In genomic region chr14:33542338-33543290, GRCh38 we compare ENCODE assay signal across 1 cellular context.
TF ChIP-seq lines count a peak whose summit lies in the region.

No MANE protein-coding gene starts in this region.

TF ChIP-seq in GM12878, 131 proteins besides CTCF, POLR2A, EP300 and RAD21:
- no peak for TF ChIP-seq POLR2AphosphoS2 (IDR thresholded peaks at IDR 0.05; ENCODE audit: low read depth, low read length)
- TF ChIP-seq IKZF2 (IDR thresholded peaks at IDR 0.05), result peak; percentile 58 to 71; a peak in 3 of 4 replicates
- no peak for TF ChIP-seq NR2C1 (IDR thresholded peaks at IDR 0.05)
- no peak for TF ChIP-seq HCFC1 (IDR thresholded peaks at IDR 0.05; ENCODE audit: low read length)
- TF ChIP-seq RELB (IDR thresholded peaks at IDR 0.05; ENCODE audit: low read depth), result 0 out of 2 replicates have a peak, but pooled peaks have one; percentile 61
- peak; percentile 21; the same call in 1 of the 2 replicates for TF ChIP-seq HDGF (IDR thresholded peaks at IDR 0.05)
- TF ChIP-seq MAX (IDR thresholded peaks at IDR 0.05; ENCODE audit: low read depth, low read length), result 0 out of 2 replicates have a peak, but pooled peaks have one; percentile 34
- 0 out of 2 replicates have a peak, but pooled peaks have one; percentile 64 for TF ChIP-seq MLLT1 (IDR thresholded peaks at IDR 0.05)
- peak; percentile 79 for TF ChIP-seq MTA2 (IDR thresholded peaks at IDR 0.05; ENCODE audit: low read depth)
- peak; percentile 33; the same call in 1 of the 2 replicates for TF ChIP-seq ATF7 (IDR thresholded peaks at IDR 0.05; ENCODE audit: low read depth)
- 0 out of 2 replicates have a peak, but pooled peaks have one; percentile 10 for TF ChIP-seq PKNOX1 (IDR thresholded peaks at IDR 0.05)
- TF ChIP-seq DPF2 (IDR thresholded peaks at IDR 0.05), result 0 out of 2 replicates have a peak, but pooled peaks have one; percentile 41
- 0 out of 2 replicates have a peak, but pooled peaks have one; percentile 10 for TF ChIP-seq NR2F1 (conservative IDR thresholded peaks at IDR 0.05)
- 0 out of 2 replicates have a peak, but pooled peaks have one; percentile 17 for TF ChIP-seq BMI1 (IDR thresholded peaks at IDR 0.05; ENCODE audit: borderline replicate concordance)
- peak; percentile 68 for TF ChIP-seq ZNF592 (IDR thresholded peaks at IDR 0.05)
- TF ChIP-seq ZNF687 (IDR thresholded peaks at IDR 0.05), result peak; percentile 99
- TF ChIP-seq NBN (IDR thresholded peaks at IDR 0.05), result peak; percentile 55; the same call in 1 of the 2 replicates
- TF ChIP-seq YY1 (IDR thresholded peaks at IDR 0.05; ENCODE audit: low read depth, low read length), result no peak
- TF ChIP-seq IKZF1 (conservative IDR thresholded peaks at IDR 0.05), result peak; percentile 53
- TF ChIP-seq BHLHE40 (IDR thresholded peaks at IDR 0.05; ENCODE audit: borderline replicate concordance in 1 of 2, low read depth in 2 of 2, low read length in 1 of 2), result peak in 1 of 2 experiments; percentile 46; a peak in 1 of 4 replicates
- peak; percentile 65; the same call in 1 of the 2 replicates for TF ChIP-seq SPI1 (IDR thresholded peaks at IDR 0.05; ENCODE audit: borderline replicate concordance, insufficient read depth, low read depth, low read length)
- TF ChIP-seq PML (IDR thresholded peaks at IDR 0.05; ENCODE audit: low read length), result no peak
